In the genomic region with DNA sequence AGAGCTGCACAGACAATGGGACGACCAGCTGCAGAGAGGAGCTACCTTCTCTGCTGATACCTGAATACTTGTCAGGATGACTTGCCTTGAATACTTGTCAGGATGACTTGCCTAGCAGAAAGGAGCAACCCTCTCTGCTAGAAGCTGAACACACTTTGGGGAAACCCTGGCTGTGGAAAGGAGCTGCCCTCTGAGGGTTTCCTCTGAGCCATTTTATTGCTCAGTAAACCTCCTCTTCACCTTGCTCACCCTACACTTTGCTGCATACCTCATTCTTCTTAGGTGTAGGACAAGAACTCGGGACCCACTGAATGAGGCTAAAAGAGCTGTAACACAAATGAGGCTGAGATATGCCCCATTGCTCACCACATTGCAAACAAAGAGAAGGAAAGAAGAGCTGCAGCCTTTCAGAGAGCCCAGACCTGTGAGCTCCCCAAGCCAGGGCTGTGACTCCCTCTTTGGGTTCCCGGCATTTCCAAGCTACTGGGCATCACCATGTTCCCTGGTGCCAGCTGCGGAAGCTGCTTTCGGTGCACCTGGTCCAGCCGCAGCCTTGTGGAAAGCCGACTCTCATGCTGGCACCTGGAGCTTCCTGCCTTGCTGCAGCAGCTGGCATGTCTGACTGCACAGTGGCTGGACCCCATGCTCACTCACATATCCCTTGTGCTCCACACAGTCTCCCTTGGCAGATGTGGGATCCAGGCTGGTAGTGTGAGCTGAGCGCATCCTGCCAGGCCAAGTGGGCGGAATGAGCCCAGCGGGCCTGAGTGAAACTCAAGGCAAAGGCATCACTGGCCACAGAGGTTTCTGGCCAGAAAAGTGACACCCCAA, we compare ENCODE assay signal across 21 cellular contexts.
A peak's percentile ranks its signal among the peaks of the same experiment; 100 is the strongest.
DNase-seq lines count a peak whose midpoint lies in the region; ATAC-seq lines count a peak whose summit lies in the region.
"Had no signal": no experiment of that assay in that cellular context is flagged by ENCODE, and none has a peak within 500 bp of the region (broad histone marks: within the 10 kb centered on the region; RNA-seq: fewer than 3 reads in every experiment).

No MANE protein-coding gene starts in this region.

- no peaks in the 10 kb centered on the region for H3K36me3 Mint-ChIP-seq in activated naive CD4-positive, alpha-beta T cell treated with anti-CD3 and anti-CD28 coated beads for 36 hours (ENCODE audit: low read depth)
- peaks cover 16% of the 10 kb centered on the region for H3K36me3 Mint-ChIP-seq in activated T-helper 1 cell treated with anti-CD3 and anti-CD28 coated beads, Interleukin-12 subunit alpha, Interleukin-12 subunit beta, Interleukin-2, Interleukin-4 antibody, amounts not matched to agents 30 ng/mL and 10 ng/mL and 1 ng/mL, durations not matched to agents 14 hours and 24 hours and 36 hours (ENCODE audit: low read depth)
- H3K36me3 Mint-ChIP-seq in stimulated activated naive CD8-positive, alpha-beta T cell treated with anti-CD3 and anti-CD28 coated beads, Interleukin-15, Interleukin-2, amounts not matched to agents 100 ng/mL and 50 ng/mL, for 24 hours (ENCODE audit: low read depth): no peaks in the 10 kb centered on the region
- H3K36me3 Mint-ChIP-seq: type B pancreatic cell had no signal

- peaks cover 5% of the 10 kb centered on the region for H3K9me3 Mint-ChIP-seq in activated naive CD4-positive, alpha-beta T cell treated with anti-CD3 and anti-CD28 coated beads for 36 hours
- peaks cover 11% of the 10 kb centered on the region for H3K9me3 Mint-ChIP-seq in activated T-helper 1 cell treated with anti-CD3 and anti-CD28 coated beads, Interleukin-12 subunit alpha, Interleukin-12 subunit beta, Interleukin-2, Interleukin-4 antibody, amounts not matched to agents 30 ng/mL and 10 ng/mL and 1 ng/mL, durations not matched to agents 14 hours and 24 hours and 36 hours
- peaks cover 6% of the 10 kb centered on the region for H3K9me3 Mint-ChIP-seq in stimulated activated naive CD8-positive, alpha-beta T cell treated with anti-CD3 and anti-CD28 coated beads, Interleukin-15, Interleukin-2, amounts not matched to agents 100 ng/mL and 50 ng/mL, for 24 hours
- H3K9me3 Mint-ChIP-seq: type B pancreatic cell had no signal

- DNase-seq in activated naive CD4-positive, alpha-beta T cell treated with anti-CD3 and anti-CD28 coated beads for 36 hours: peak; percentile 10
- DNase-seq in activated naive CD4-positive, alpha-beta T cell treated with anti-CD3 and anti-CD28 coated beads, Interleukin-2, amount 50 U/mL, for 16 hours: no peak
- peak; percentile 7 for DNase-seq in NCI-H2171 (lab: John Stamatoyannopoulos, UW)
- no peak for DNase-seq in activated T-helper 1 cell treated with anti-CD3 and anti-CD28 coated beads, Interleukin-12 subunit alpha, Interleukin-12 subunit beta, Interleukin-2, Interleukin-4 antibody, amounts not matched to agents 30 ng/mL and 10 ng/mL and 1 ng/mL, durations not matched to agents 14 hours and 24 hours and 36 hours (ENCODE audit: low spot score)
- DNase-seq in left colon: no peak
- DNase-seq: activated CD4-positive, alpha-beta T cell treated with anti-CD3 and anti-CD28 coated beads for 48 hours; anterior cingulate cortex; effector memory CD8-positive, alpha-beta T cell; foreskin keratinocyte; heart right ventricle; KBM-7; MM.1S; NCI-H146; NCI-H446 treated with DMSO at 0.1 percent for 48 hours; Peyer's patch; sigmoid colon; stimulated activated CD4-positive, alpha-beta T cell treated with anti-CD3 and anti-CD28 coated beads, Interleukin-15, amount 100 ng/mL, for 24 hours had no signal

- peaks cover 22% of the 10 kb centered on the region for H3K4me1 Mint-ChIP-seq in activated naive CD4-positive, alpha-beta T cell treated with anti-CD3 and anti-CD28 coated beads for 36 hours (ENCODE audit: low read depth)
- peaks cover 46% of the 10 kb centered on the region for H3K4me1 Mint-ChIP-seq in activated T-helper 1 cell treated with anti-CD3 and anti-CD28 coated beads, Interleukin-12 subunit alpha, Interleukin-12 subunit beta, Interleukin-2, Interleukin-4 antibody, amounts not matched to agents 30 ng/mL and 10 ng/mL and 1 ng/mL, durations not matched to agents 14 hours and 24 hours and 36 hours (ENCODE audit: low read depth)
- peaks cover 30% of the 10 kb centered on the region for H3K4me1 Mint-ChIP-seq in stimulated activated naive CD8-positive, alpha-beta T cell treated with anti-CD3 and anti-CD28 coated beads, Interleukin-15, Interleukin-2, amounts not matched to agents 100 ng/mL and 50 ng/mL, for 24 hours (ENCODE audit: low read depth)

- H3K27ac Mint-ChIP-seq in activated naive CD4-positive, alpha-beta T cell treated with anti-CD3 and anti-CD28 coated beads for 36 hours: no peak overlapping the region
- peak overlapping the region; percentile 90 for H3K27ac Mint-ChIP-seq in activated T-helper 1 cell treated with anti-CD3 and anti-CD28 coated beads, Interleukin-12 subunit alpha, Interleukin-12 subunit beta, Interleukin-2, Interleukin-4 antibody, amounts not matched to agents 30 ng/mL and 10 ng/mL and 1 ng/mL, durations not matched to agents 14 hours and 24 hours and 36 hours
- H3K27ac Mint-ChIP-seq in stimulated activated naive CD8-positive, alpha-beta T cell treated with anti-CD3 and anti-CD28 coated beads, Interleukin-15, Interleukin-2, amounts not matched to agents 100 ng/mL and 50 ng/mL, for 24 hours: peak overlapping the region; percentile 72
- H3K27ac Mint-ChIP-seq: effector memory CD8-positive, alpha-beta T cell; type B pancreatic cell had no signal

- CTCF ChIA-PET in activated naive CD4-positive, alpha-beta T cell treated with anti-CD3 and anti-CD28 coated beads for 36 hours (lab: Charles Lee): interaction anchor here (0.7 to 1.2 kb wide), 2 partner anchors 13 to 17 kb away, joined by 3 read pairs; no protein-coding TSS in a partner anchor

- H3K4me3 Mint-ChIP-seq in activated naive CD4-positive, alpha-beta T cell treated with anti-CD3 and anti-CD28 coated beads for 36 hours: no peak overlapping the region
- H3K4me3 Mint-ChIP-seq in activated T-helper 1 cell treated with anti-CD3 and anti-CD28 coated beads, Interleukin-12 subunit alpha, Interleukin-12 subunit beta, Interleukin-2, Interleukin-4 antibody, amounts not matched to agents 30 ng/mL and 10 ng/mL and 1 ng/mL, durations not matched to agents 14 hours and 24 hours and 36 hours: no peak overlapping the region
- no peak overlapping the region for H3K4me3 Mint-ChIP-seq in stimulated activated naive CD8-positive, alpha-beta T cell treated with anti-CD3 and anti-CD28 coated beads, Interleukin-15, Interleukin-2, amounts not matched to agents 100 ng/mL and 50 ng/mL, for 24 hours
- H3K4me3 Mint-ChIP-seq: effector memory CD8-positive, alpha-beta T cell; type B pancreatic cell had no signal

- H3K27me3 Mint-ChIP-seq in activated naive CD4-positive, alpha-beta T cell treated with anti-CD3 and anti-CD28 coated beads for 36 hours (ENCODE audit: low read depth): no peaks in the 10 kb centered on the region
- H3K27me3 Mint-ChIP-seq in activated T-helper 1 cell treated with anti-CD3 and anti-CD28 coated beads, Interleukin-12 subunit alpha, Interleukin-12 subunit beta, Interleukin-2, Interleukin-4 antibody, amounts not matched to agents 30 ng/mL and 10 ng/mL and 1 ng/mL, durations not matched to agents 14 hours and 24 hours and 36 hours (ENCODE audit: insufficient read depth): no peaks in the 10 kb centered on the region
- H3K27me3 Mint-ChIP-seq in stimulated activated naive CD8-positive, alpha-beta T cell treated with anti-CD3 and anti-CD28 coated beads, Interleukin-15, Interleukin-2, amounts not matched to agents 100 ng/mL and 50 ng/mL, for 24 hours: no peaks in the 10 kb centered on the region
- H3K27me3 Mint-ChIP-seq: progenitor cell of endocrine pancreas, type B pancreatic cell had no signal

- ATAC-seq in GM21447 (IDR thresholded peaks at IDR 0.05; ENCODE audit: unreplicated experiment) (no peak), left colon (no peak)
- ATAC-seq: effector memory CD8-positive, alpha-beta T cell; foreskin keratinocyte; heart right ventricle had no signal

- intact Hi-C loops in activated naive CD4-positive, alpha-beta T cell treated with anti-CD3 and anti-CD28 coated beads for 36 hours (cut with micrococcal nuclease): loop anchor here (2.0 kb wide), 1 partner anchor 35 kb away; no protein-coding TSS in a partner anchor
- intact Hi-C loops in activated T-helper 1 cell treated with anti-CD3 and anti-CD28 coated beads, Interleukin-12 subunit alpha, Interleukin-12 subunit beta, Interleukin-2, Interleukin-4 antibody, amounts not matched to agents 30 ng/mL and 10 ng/mL and 1 ng/mL, durations not matched to agents 14 hours and 24 hours and 36 hours (cut with micrococcal nuclease): loop anchor here (2.0 kb wide), 1 partner anchor 17 kb away; no protein-coding TSS in a partner anchor
- intact Hi-C loops in left colon (cut with DNase I, micrococcal nuclease): no loop called here

Comparison
In these comparisons a context has a peak if more than half of its experiments do, and no peak if none do; other contexts are left out.
1. DNase-seq: peak in activated naive CD4-positive, alpha-beta T cell treated with anti-CD3 and anti-CD28 coated beads for 36 hours (single experiment) and NCI-H2171 (single experiment); none in activated naive CD4-positive, alpha-beta T cell treated with anti-CD3 and anti-CD28 coated beads, Interleukin-2, amount 50 U/mL, for 16 hours (single experiment), activated T-helper 1 cell treated with anti-CD3 and anti-CD28 coated beads, Interleukin-12 subunit alpha, Interleukin-12 subunit beta, Interleukin-2, Interleukin-4 antibody, amounts not matched to agents 30 ng/mL and 10 ng/mL and 1 ng/mL, durations not matched to agents 14 hours and 24 hours and 36 hours (single experiment) and left colon (0 of 2).
2. intact Hi-C loops: an anchor here in activated naive CD4-positive, alpha-beta T cell treated with anti-CD3 and anti-CD28 coated beads for 36 hours (2.0 kb wide) and activated T-helper 1 cell treated with anti-CD3 and anti-CD28 coated beads, Interleukin-12 subunit alpha, Interleukin-12 subunit beta, Interleukin-2, Interleukin-4 antibody, amounts not matched to agents 30 ng/mL and 10 ng/mL and 1 ng/mL, durations not matched to agents 14 hours and 24 hours and 36 hours (2.0 kb wide); none called in left colon.